Comparison of ENCODE assay signal across 34 cellular contexts in genomic region chrX:148156986-148157385, GRCh38.
"Had no signal": no experiment of that assay in that cellular context is flagged by ENCODE, and none has a peak within 500 bp of the region (broad histone marks: within the 10 kb centered on the region; RNA-seq: fewer than 3 reads in every experiment).

No MANE protein-coding gene starts in this region.

- H3K27ac Mint-ChIP-seq: activated naive CD4-positive, alpha-beta T cell treated with anti-CD3 and anti-CD28 coated beads for 36 hours; activated naive CD4-positive, alpha-beta T cell treated with anti-CD3 and anti-CD28 coated beads, Interleukin-2, amount 10 ng/mL, durations not matched to agents 7 days and 5 days; activated naive CD4-positive, alpha-beta T cell treated with anti-CD3 and anti-CD28 coated beads, Interleukin-2, amount 50 U/mL, for 24 hours; activated naive CD4-positive, alpha-beta T cell treated with anti-CD3 and anti-CD28 coated beads, Interleukin-2, amount 50 U/mL, for 72 hours; activated naive CD8-positive, alpha-beta T cell; activated naive CD8-positive, alpha-beta T cell treated with anti-CD3 and anti-CD28 coated beads, Interleukin-2, amount 10 ng/mL, durations not matched to agents 7 days and 5 days; activated T-cell treated with anti-CD3 and anti-CD28 coated beads, Interleukin-2, amount 50 U/mL, for 24 hours; activated T-cell treated with anti-CD3 and anti-CD28 coated beads, Interleukin-2, amount 50 U/mL, for 72 hours; activated T-helper 1 cell treated with anti-CD3 and anti-CD28 coated beads, Interleukin-12 subunit alpha, Interleukin-12 subunit beta, Interleukin-2, Interleukin-4 antibody, amounts not matched to agents 30 ng/mL and 10 ng/mL and 1 ng/mL, durations not matched to agents 14 hours and 24 hours and 36 hours; activated T-helper 17 cell treated with anti-CD3 and anti-CD28 coated beads, Interleukin-2, amount 50 U/mL, for 72 hours; activated T-helper 2 cell treated with anti-CD3 and anti-CD28 coated beads, Interferon-gamma antibody, Interleukin-2, Interleukin-4, amounts not matched to agents 10 μg/mL and 5 μg/mL and 100 μg/mL, durations not matched to agents 14 hours and 24 hours and 36 hours; brain had no signal

- ATAC-seq: activated naive CD4-positive, alpha-beta T cell treated with anti-CD3 and anti-CD28 coated beads, Interleukin-2, amount 50 U/mL, for 72 hours; activated T-cell treated with anti-CD3 and anti-CD28 coated beads, Interleukin-2, amount 50 U/mL, for 4 hours; activated T-cell treated with anti-CD3 and anti-CD28 coated beads, Interleukin-2, amount 50 U/mL, for 72 hours; activated T-helper 17 cell treated with anti-CD3 and anti-CD28 coated beads, Interleukin-2, amount 50 U/mL, for 72 hours; body of pancreas had no signal

- H3K36me3 Mint-ChIP-seq: activated naive CD4-positive, alpha-beta T cell treated with anti-CD3 and anti-CD28 coated beads, Interleukin-2, amount 10 ng/mL, durations not matched to agents 7 days and 5 days; activated naive CD4-positive, alpha-beta T cell treated with anti-CD3 and anti-CD28 coated beads, Interleukin-2, amount 50 U/mL, for 24 hours; activated naive CD4-positive, alpha-beta T cell treated with anti-CD3 and anti-CD28 coated beads, Interleukin-2, amount 50 U/mL, for 72 hours; activated naive CD8-positive, alpha-beta T cell; activated naive CD8-positive, alpha-beta T cell treated with anti-CD3 and anti-CD28 coated beads, Interleukin-2, amount 10 ng/mL, durations not matched to agents 7 days and 5 days; brain had no signal

- DNase-seq: activated effector memory CD4-positive, alpha-beta T cell treated with anti-CD3 and anti-CD28 coated beads, Interleukin-2, amount 50 U/mL, for 16 hours; activated effector memory CD4-positive, alpha-beta T cell treated with Interleukin-2 at 50 U/mL for 16 hours; activated gamma-delta T cell; activated gamma-delta T cell treated with Interleukin-2 at 50 U/mL for 16 hours; activated naive CD4-positive, alpha-beta T cell; activated naive CD4-positive, alpha-beta T cell treated with anti-CD3 and anti-CD28 coated beads for 36 hours; activated naive CD4-positive, alpha-beta T cell treated with anti-CD3 and anti-CD28 coated beads, Interleukin-2, amount 10 ng/mL, durations not matched to agents 7 days and 5 days; activated naive CD4-positive, alpha-beta T cell treated with anti-CD3 and anti-CD28 coated beads, Interleukin-2, amount 50 U/mL, for 16 hours; activated naive CD4-positive, alpha-beta T cell treated with Interleukin-2 at 50 U/mL for 16 hours; activated naive CD8-positive, alpha-beta T cell treated with anti-CD3 and anti-CD28 coated beads, Interleukin-2, amount 10 ng/mL, durations not matched to agents 7 days and 5 days; activated T-cell treated with anti-CD3 and anti-CD28 coated beads for 4 hours; activated T-cell treated with anti-CD3 and anti-CD28 coated beads, Interleukin-2, amount 50 U/mL, for 1 hour; activated T-cell treated with anti-CD3 and anti-CD28 coated beads, Interleukin-2, amount 50 U/mL, for 24 hours; activated T-cell treated with anti-CD3 and anti-CD28 coated beads, Interleukin-2, amount 50 U/mL, for 4 hours; activated T-cell treated with anti-CD3 and anti-CD28 coated beads, Interleukin-2, amount 50 U/mL, for 48 hours; activated T-cell treated with anti-CD3 and anti-CD28 coated beads, Interleukin-2, amount 50 U/mL, for 72 hours; adrenal gland; amniotic stem cell; amygdala; anterior cingulate cortex; aorta; body of pancreas; brain microvascular endothelial cell; caudate nucleus; central memory CD4-positive, alpha-beta T cell; cerebellar nuclear complex had no signal

- H3K9me3 Mint-ChIP-seq: activated naive CD4-positive, alpha-beta T cell treated with anti-CD3 and anti-CD28 coated beads for 36 hours; activated naive CD4-positive, alpha-beta T cell treated with anti-CD3 and anti-CD28 coated beads, Interleukin-2, amount 10 ng/mL, durations not matched to agents 7 days and 5 days; activated naive CD4-positive, alpha-beta T cell treated with anti-CD3 and anti-CD28 coated beads, Interleukin-2, amount 50 U/mL, for 24 hours; activated naive CD4-positive, alpha-beta T cell treated with anti-CD3 and anti-CD28 coated beads, Interleukin-2, amount 50 U/mL, for 72 hours; activated naive CD8-positive, alpha-beta T cell treated with anti-CD3 and anti-CD28 coated beads, Interleukin-2, amount 10 ng/mL, durations not matched to agents 7 days and 5 days; activated T-cell treated with anti-CD3 and anti-CD28 coated beads, Interleukin-2, amount 50 U/mL, for 24 hours; activated T-cell treated with anti-CD3 and anti-CD28 coated beads, Interleukin-2, amount 50 U/mL, for 4 hours; activated T-cell treated with anti-CD3 and anti-CD28 coated beads, Interleukin-2, amount 50 U/mL, for 72 hours; activated T-helper 17 cell treated with anti-CD3 and anti-CD28 coated beads, Interleukin-2, amount 50 U/mL, for 72 hours; activated T-helper 2 cell treated with anti-CD3 and anti-CD28 coated beads, Interferon-gamma antibody, Interleukin-2, Interleukin-4, amounts not matched to agents 10 μg/mL and 5 μg/mL and 100 μg/mL, durations not matched to agents 14 hours and 24 hours and 36 hours; central memory CD8-positive, alpha-beta T cell had no signal

- H3K27me3 Mint-ChIP-seq: activated naive CD4-positive, alpha-beta T cell treated with anti-CD3 and anti-CD28 coated beads, Interleukin-2, amount 10 ng/mL, durations not matched to agents 7 days and 5 days; activated naive CD4-positive, alpha-beta T cell treated with anti-CD3 and anti-CD28 coated beads, Interleukin-2, amount 50 U/mL, for 24 hours; activated naive CD8-positive, alpha-beta T cell; activated T-helper 17 cell treated with anti-CD3 and anti-CD28 coated beads, Interleukin-2, amount 50 U/mL, for 72 hours had no signal

- H3K4me3 Mint-ChIP-seq: activated naive CD4-positive, alpha-beta T cell treated with anti-CD3 and anti-CD28 coated beads for 36 hours; activated naive CD4-positive, alpha-beta T cell treated with anti-CD3 and anti-CD28 coated beads, Interleukin-2, amount 10 ng/mL, durations not matched to agents 7 days and 5 days; activated naive CD4-positive, alpha-beta T cell treated with anti-CD3 and anti-CD28 coated beads, Interleukin-2, amount 50 U/mL, for 24 hours; activated naive CD8-positive, alpha-beta T cell; activated naive CD8-positive, alpha-beta T cell treated with anti-CD3 and anti-CD28 coated beads, Interleukin-2, amount 10 ng/mL, durations not matched to agents 7 days and 5 days; activated T-cell treated with anti-CD3 and anti-CD28 coated beads, Interleukin-2, amount 50 U/mL, for 24 hours; activated T-cell treated with anti-CD3 and anti-CD28 coated beads, Interleukin-2, amount 50 U/mL, for 4 hours; activated T-cell treated with anti-CD3 and anti-CD28 coated beads, Interleukin-2, amount 50 U/mL, for 72 hours; activated T-helper 1 cell treated with anti-CD3 and anti-CD28 coated beads, Interleukin-12 subunit alpha, Interleukin-12 subunit beta, Interleukin-2, Interleukin-4 antibody, amounts not matched to agents 30 ng/mL and 10 ng/mL and 1 ng/mL, durations not matched to agents 14 hours and 24 hours and 36 hours; activated T-helper 17 cell treated with anti-CD3 and anti-CD28 coated beads, Interleukin-2, amount 50 U/mL, for 72 hours; brain; central memory CD8-positive, alpha-beta T cell had no signal

- H3K4me1 Mint-ChIP-seq: activated naive CD4-positive, alpha-beta T cell treated with anti-CD3 and anti-CD28 coated beads, Interleukin-2, amount 10 ng/mL, durations not matched to agents 7 days and 5 days; activated T-helper 17 cell treated with anti-CD3 and anti-CD28 coated beads, Interleukin-2, amount 50 U/mL, for 72 hours; brain; central memory CD8-positive, alpha-beta T cell had no signal
